ENCODE assay signal across 10 cellular contexts in genomic region chr16:4323845-4324478, GRCh38. TPM values are rescaled to one million over a fixed set of nuclear protein-coding genes. Genes with fewer than 3 reads are reported as not detected.
DNase-seq lines count a peak whose midpoint lies in the region; ATAC-seq and TF ChIP-seq lines count a peak whose summit lies in the region.
"Had no signal": no experiment of that assay in that cellular context is flagged by ENCODE, and none has a peak within 500 bp of the region (broad histone marks: within the 10 kb centered on the region; RNA-seq: fewer than 3 reads in every experiment).

No MANE protein-coding gene starts in this region.

- H3K36me3 ChIP-seq in testis (ENCODE audit: low read depth, missing control alignments), result no peaks in the 10 kb centered on the region

- H3K27me3 Mint-ChIP-seq in HFFc6 (ENCODE audit: insufficient read depth), result no peaks in the 10 kb centered on the region; the same call in 1 of the 2 replicates
- H3K27me3 Mint-ChIP-seq: memory B cell had no signal

- no peaks in the 10 kb centered on the region for H3K27me3 ChIP-seq in dorsolateral prefrontal cortex
- H3K27me3 ChIP-seq in testis, result no peaks in the 10 kb centered on the region

- intact Hi-C loops in dorsolateral prefrontal cortex (cut with DNase I), result loop anchor here in 1 of 2 donors (10.0 kb wide), 2 partner anchors 629 to 799 kb away; no protein-coding TSS in a partner anchor
- intact Hi-C loops in testis (cut with DNase I; ENCODE audit: low total_unique reads), result no loop called here

- TF ChIP-seq CTCF in HFFc6 (IDR thresholded peaks at IDR 0.05) (no peak), dorsolateral prefrontal cortex (IDR thresholded peaks at IDR 0.05 in 54 of 56, conservative IDR thresholded peaks at IDR 0.05 in 2 of 56; ENCODE audit: low read depth in 1 of 56, partially characterized antibody in 56 of 56) (no peak), testis (IDR thresholded peaks at IDR 0.05) (no peak)

- no peak overlapping the region for H3K4me3 Mint-ChIP-seq in HFFc6
- H3K4me3 Mint-ChIP-seq: activated naive CD4-positive, alpha-beta T cell treated with anti-CD3 and anti-CD28 coated beads, Interleukin-2, amount 10 ng/mL, durations not matched to agents 7 days and 5 days; memory B cell had no signal

- no peaks in the 10 kb centered on the region for H3K36me3 Mint-ChIP-seq in HFFc6 (ENCODE audit: low read depth)
- H3K36me3 Mint-ChIP-seq: activated naive CD4-positive, alpha-beta T cell treated with anti-CD3 and anti-CD28 coated beads, Interleukin-2, amount 10 ng/mL, durations not matched to agents 7 days and 5 days; memory B cell had no signal

- DNase-seq in HFFc6, result no peak
- DNase-seq in dorsolateral prefrontal cortex, result no peak
- DNase-seq in left kidney (ENCODE audit: low read depth, low spot score), result peak; percentile 87
- peak; percentile 63 for DNase-seq in testis
- DNase-seq in activated CD4-positive, CD25-positive, alpha-beta regulatory T cell treated with anti-CD3 and anti-CD28 coated beads, Interleukin-2, amount 50 U/mL, for 72 hours, result no peak
- no peak for DNase-seq in NCI-H345 treated with DMSO at 0.1 percent for 48 hours (lab: John Stamatoyannopoulos, UW; ENCODE audit: unreplicated experiment)
- DNase-seq: activated naive CD4-positive, alpha-beta T cell treated with anti-CD3 and anti-CD28 coated beads, Interleukin-2, amount 10 ng/mL, durations not matched to agents 7 days and 5 days had no signal

- H3K4me1 Mint-ChIP-seq in HFFc6 (ENCODE audit: low read depth), result peaks cover 27% of the 10 kb centered on the region

- H3K27ac ChIP-seq in dorsolateral prefrontal cortex, result peak overlapping the region in 57 of 59 donors; percentile 20 to 88 (median 74)
- H3K27ac ChIP-seq in testis, result peak overlapping the region; percentile 10 to 85

- ATAC-seq in GM19324 (IDR thresholded peaks at IDR 0.05; ENCODE audit: low FRiP score, unreplicated experiment) (no peak), GM19452 (IDR thresholded peaks at IDR 0.05; ENCODE audit: unreplicated experiment) (no peak)

- H3K4me1 ChIP-seq in testis, result peaks cover 57% of the 10 kb centered on the region

- TF ChIP-seq POLR2A in testis (IDR thresholded peaks at IDR 0.05), result no peak

- H3K9me3 Mint-ChIP-seq in HFFc6, result no peaks in the 10 kb centered on the region
- H3K9me3 Mint-ChIP-seq: activated naive CD4-positive, alpha-beta T cell treated with anti-CD3 and anti-CD28 coated beads, Interleukin-2, amount 10 ng/mL, durations not matched to agents 7 days and 5 days; memory B cell had no signal

- H3K9me3 ChIP-seq in testis, result no peaks in the 10 kb centered on the region

- H3K4me3 ChIP-seq in dorsolateral prefrontal cortex, result peak overlapping the region in 1 of 59 donors; percentile 23
- no peak overlapping the region for H3K4me3 ChIP-seq in testis

- WGBS in testis, 2 donors, result 29 to 30% methylated on average over 2 to 11 of the region's 12 CpGs

- H3K27ac Mint-ChIP-seq in HFFc6, result peak overlapping the region; percentile 59
- H3K27ac Mint-ChIP-seq: activated naive CD4-positive, alpha-beta T cell treated with anti-CD3 and anti-CD28 coated beads, Interleukin-2, amount 10 ng/mL, durations not matched to agents 7 days and 5 days; memory B cell had no signal

RNA-seq across cellular contexts. Expression of gene GLIS2, which starts 8.1 kb away (rescaled TPM):
- 10 to 100 TPM; 21.9 to 26.0 (median 23.5) TPM for total RNA-seq in HFFc6 (2021; fragmentation: NEBNext Ultra II Directional; extraction: Animal tissue kit (Norgen Biotek cat#: 25700))
- total RNA-seq in dorsolateral prefrontal cortex, result 10 to 100 TPM in 35 of 120 experiments, 1 to 10 TPM in 85; 5.4 to 21.8 (median 8.4) TPM
- total RNA-seq in testis, result 1 to 10 TPM; 4.8 to 6.7 TPM
- polyA plus RNA-seq in testis (ENCODE audit: insufficient read depth, low read depth, low replicate concordance), result 15.0 TPM

RNA-seq across cellular contexts. Expression of gene PAM16, which starts 27.2 kb away (rescaled TPM):
- 10 to 100 TPM; 44.9 to 50.8 (median 46.1) TPM for total RNA-seq in HFFc6 (2021; fragmentation: NEBNext Ultra II Directional; extraction: Animal tissue kit (Norgen Biotek cat#: 25700))
- total RNA-seq in dorsolateral prefrontal cortex (10 to 100 TPM; 31.5 to 61.9 (median 44.6) TPM), testis (100 to 1,000 TPM; 126 to 148 TPM)
- polyA plus RNA-seq in testis (ENCODE audit: insufficient read depth, low read depth, low replicate concordance), result 61.8 TPM

RNA-seq across cellular contexts. Expression of gene VASN, which starts 47.7 kb away (rescaled TPM):
- 100 to 1,000 TPM in 4 of 6 experiments, 10 to 100 TPM in 2; 92.0 to 131 (median 103) TPM for total RNA-seq in HFFc6 (2021; fragmentation: NEBNext Ultra II Directional; extraction: Animal tissue kit (Norgen Biotek cat#: 25700))
- total RNA-seq in dorsolateral prefrontal cortex, result 10 to 100 TPM in 84 of 120 experiments, 1 to 10 TPM in 36; 3.9 to 49.4 (median 12.1) TPM
- 100 to 1,000 TPM; 103 to 125 TPM for total RNA-seq in testis
- 33.9 TPM for polyA plus RNA-seq in testis (ENCODE audit: insufficient read depth, low read depth, low replicate concordance)

RNA-seq across cellular contexts. Expression of gene TFAP4, which starts 51.1 kb away (rescaled TPM):
- total RNA-seq in HFFc6 (2021; fragmentation: NEBNext Ultra II Directional; extraction: Animal tissue kit (Norgen Biotek cat#: 25700)), result 10 to 100 TPM in 3 of 6 experiments, 1 to 10 TPM in 3; 8.3 to 11.7 (median 10.1) TPM
- 10 to 100 TPM in 119 of 120 experiments, 1 to 10 TPM in 1; 9.7 to 30.2 (median 16.2) TPM for total RNA-seq in dorsolateral prefrontal cortex
- total RNA-seq in testis, result 1 to 10 TPM; 3.1 to 4.8 TPM
- polyA plus RNA-seq in testis (ENCODE audit: insufficient read depth, low read depth, low replicate concordance), result 2.7 TPM

Comparison
In these comparisons a context has a peak if more than half of its experiments do, and no peak if none do; other contexts are left out.
1. DNase-seq: peak in left kidney (single experiment) and testis (single experiment); none in HFFc6 (single experiment), dorsolateral prefrontal cortex (0 of 10), activated CD4-positive, CD25-positive, alpha-beta regulatory T cell treated with anti-CD3 and anti-CD28 coated beads, Interleukin-2, amount 50 U/mL, for 72 hours (single experiment) and NCI-H345 treated with DMSO at 0.1 percent for 48 hours (single experiment).